Comparison of ENCODE assay signal across 11 cellular contexts in genomic region chr3:12370758-12371157, GRCh38.
DNase-seq lines count a peak whose midpoint lies in the region; ATAC-seq and TF ChIP-seq lines count a peak whose summit lies in the region.
"Had no signal": no experiment of that assay in that cellular context is flagged by ENCODE, and none has a peak within 500 bp of the region (broad histone marks: within the 10 kb centered on the region; RNA-seq: fewer than 3 reads in every experiment).

No MANE protein-coding gene starts in this region.

- H3K4me1 ChIP-seq in left lung, result peaks cover 0 to 13% of the 10 kb centered on the region in 2 donors
- H3K4me1 ChIP-seq: BLaER1 treated with 17β-estradiol and CSF1 and Interleukin-3, amounts not matched to agents 10 nM and 100 nM had no signal

- H3K4me3 Mint-ChIP-seq in HFFc6, result no peak overlapping the region
- H3K4me3 Mint-ChIP-seq in activated naive CD8-positive, alpha-beta T cell treated with anti-CD3 and anti-CD28 coated beads for 36 hours, result no peak overlapping the region
- H3K4me3 Mint-ChIP-seq in activated T-helper 17 cell treated with anti-CD3 and anti-CD28 coated beads, Interleukin-2, amount 50 U/mL, for 72 hours, result no peak overlapping the region

- H3K27me3 Mint-ChIP-seq in HFFc6 (ENCODE audit: insufficient read depth), result peaks cover 2% of the 10 kb centered on the region; the same call in 1 of the 2 replicates
- peaks cover 3% of the 10 kb centered on the region for H3K27me3 Mint-ChIP-seq in activated naive CD8-positive, alpha-beta T cell treated with anti-CD3 and anti-CD28 coated beads for 36 hours
- H3K27me3 Mint-ChIP-seq in activated T-helper 17 cell treated with anti-CD3 and anti-CD28 coated beads, Interleukin-2, amount 50 U/mL, for 72 hours, result peaks cover 6% of the 10 kb centered on the region

- no peaks in the 10 kb centered on the region for H3K36me3 ChIP-seq in left lung
- H3K36me3 ChIP-seq: BLaER1 treated with 17β-estradiol and CSF1 and Interleukin-3, amounts not matched to agents 10 nM and 100 nM had no signal

- DNase-seq in AG09319 (ENCODE audit: extremely low read depth, low read depth) (no peak), HFFc6 (peak; percentile 32), dermis blood vessel endothelial cell (peak; percentile 85), left lung (no peak)
- DNase-seq in activated naive CD4-positive, alpha-beta T cell (lab: John Stamatoyannopoulos, UW), result no peak
- no peak for DNase-seq in activated naive CD8-positive, alpha-beta T cell treated with anti-CD3 and anti-CD28 coated beads for 36 hours
- DNase-seq: NCI-H1436; stimulated activated CD4-positive, alpha-beta T cell treated with anti-CD3 and anti-CD28 coated beads, Interleukin-4, amount 100 ng/mL, for 1 hour had no signal

- H3K27me3 ChIP-seq in left lung, result peaks cover 0 to 9% of the 10 kb centered on the region in 2 donors
- H3K27me3 ChIP-seq: BLaER1 treated with 17β-estradiol and CSF1 and Interleukin-3, amounts not matched to agents 10 nM and 100 nM had no signal

- no peak overlapping the region for H3K27ac Mint-ChIP-seq in HFFc6
- no peak overlapping the region for H3K27ac Mint-ChIP-seq in activated naive CD8-positive, alpha-beta T cell treated with anti-CD3 and anti-CD28 coated beads for 36 hours
- no peak overlapping the region for H3K27ac Mint-ChIP-seq in activated T-helper 17 cell treated with anti-CD3 and anti-CD28 coated beads, Interleukin-2, amount 50 U/mL, for 72 hours

- H3K4me3 ChIP-seq in left lung, result no peak overlapping the region
- H3K4me3 ChIP-seq: BLaER1 treated with 17β-estradiol and CSF1 and Interleukin-3, amounts not matched to agents 10 nM and 100 nM had no signal

- H3K36me3 Mint-ChIP-seq in HFFc6 (ENCODE audit: low read depth), result no peaks in the 10 kb centered on the region
- H3K36me3 Mint-ChIP-seq in activated naive CD8-positive, alpha-beta T cell treated with anti-CD3 and anti-CD28 coated beads for 36 hours, result no peaks in the 10 kb centered on the region
- no peaks in the 10 kb centered on the region for H3K36me3 Mint-ChIP-seq in activated T-helper 17 cell treated with anti-CD3 and anti-CD28 coated beads, Interleukin-2, amount 50 U/mL, for 72 hours (ENCODE audit: low read depth)

- ATAC-seq in left lung (peak; percentile 31), HG02763 (IDR thresholded peaks at IDR 0.05; ENCODE audit: unreplicated experiment) (no peak)
- no peak for ATAC-seq in activated T-helper 17 cell treated with anti-CD3 and anti-CD28 coated beads, Interleukin-2, amount 50 U/mL, for 72 hours (replicated peaks)

- H3K27ac ChIP-seq in left lung, result peak overlapping the region in 1 of 2 donors; percentile 14
- H3K27ac ChIP-seq: BLaER1 treated with 17β-estradiol and CSF1 and Interleukin-3, amounts not matched to agents 10 nM and 100 nM had no signal

- peak; percentile 12 for TF ChIP-seq CTCF in AG09319 (IDR thresholded peaks at IDR 0.05; ENCODE audit: low read depth, low read length)
- peak; percentile 54 for TF ChIP-seq CTCF in HFFc6 (IDR thresholded peaks at IDR 0.05)
- no peak for TF ChIP-seq CTCF in left lung (IDR thresholded peaks at IDR 0.05)

- no peaks in the 10 kb centered on the region for H3K9me3 Mint-ChIP-seq in HFFc6
- peaks cover 1% of the 10 kb centered on the region for H3K9me3 Mint-ChIP-seq in activated naive CD8-positive, alpha-beta T cell treated with anti-CD3 and anti-CD28 coated beads for 36 hours
- no peaks in the 10 kb centered on the region for H3K9me3 Mint-ChIP-seq in activated T-helper 17 cell treated with anti-CD3 and anti-CD28 coated beads, Interleukin-2, amount 50 U/mL, for 72 hours

- intact Hi-C loops in left lung (cut with DNase I), result no loop called here

- no peaks in the 10 kb centered on the region for H3K9me3 ChIP-seq in left lung

- peaks cover 42% of the 10 kb centered on the region for H3K4me1 Mint-ChIP-seq in HFFc6 (ENCODE audit: low read depth)
- H3K4me1 Mint-ChIP-seq in activated naive CD8-positive, alpha-beta T cell treated with anti-CD3 and anti-CD28 coated beads for 36 hours, result no peaks in the 10 kb centered on the region
- peaks cover 5% of the 10 kb centered on the region for H3K4me1 Mint-ChIP-seq in activated T-helper 17 cell treated with anti-CD3 and anti-CD28 coated beads, Interleukin-2, amount 50 U/mL, for 72 hours

Comparison
In these comparisons a context has a peak if more than half of its experiments do, and no peak if none do; other contexts are left out.
1. DNase-seq: peak in HFFc6 (single experiment) and dermis blood vessel endothelial cell (single experiment); none in AG09319 (single experiment), left lung (0 of 2), activated naive CD4-positive, alpha-beta T cell (0 of 4) and activated naive CD8-positive, alpha-beta T cell treated with anti-CD3 and anti-CD28 coated beads for 36 hours (single experiment).
2. CTCF ChIP-seq: peak in AG09319 (single experiment) and HFFc6 (single experiment); none in left lung (0 of 2).